In the genomic region with DNA sequence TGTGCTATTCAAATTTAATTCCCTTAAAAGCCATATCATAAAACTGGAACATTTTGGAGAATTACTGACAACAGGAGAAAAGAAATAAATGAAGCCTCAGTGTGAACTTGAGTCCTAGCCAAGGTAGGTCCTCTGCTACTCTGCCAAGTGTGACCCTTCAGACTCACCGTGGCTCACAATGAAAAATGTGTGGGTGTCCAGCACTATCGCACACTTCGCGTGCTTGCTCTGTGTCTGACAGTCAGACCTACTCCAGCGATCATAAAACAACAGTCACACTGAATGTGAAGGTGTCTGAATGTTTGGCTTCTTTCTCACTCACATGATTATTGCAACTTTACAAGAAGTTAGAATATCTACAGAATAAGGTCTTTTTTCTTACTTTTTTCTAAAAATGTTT, we compare ENCODE assay signal across 18 cellular contexts.
DNase-seq lines count a peak whose midpoint lies in the region; ATAC-seq, FAIRE-seq and TF ChIP-seq lines count a peak whose summit lies in the region.
"Had no signal": no experiment of that assay in that cellular context is flagged by ENCODE, and none has a peak within 500 bp of the region (broad histone marks: within the 10 kb centered on the region; RNA-seq: fewer than 3 reads in every experiment).

No MANE protein-coding gene starts in this region.

- H3K36me3 Mint-ChIP-seq in naive thymus-derived CD4-positive, alpha-beta T cell = no peaks in the 10 kb centered on the region
- H3K36me3 Mint-ChIP-seq: activated CD8-positive, alpha-beta memory T cell treated with anti-CD3 and anti-CD28 coated beads, Interleukin-2, amount 10 ng/mL, durations not matched to agents 7 days and 5 days; CD8-positive, alpha-beta memory T cell; T-cell had no signal

- H3K4me3 Mint-ChIP-seq in naive thymus-derived CD4-positive, alpha-beta T cell = no peak overlapping the region
- H3K4me3 Mint-ChIP-seq: activated B cell treated with CpG ODN at 0.5 μM for 24 hours; activated CD8-positive, alpha-beta memory T cell treated with anti-CD3 and anti-CD28 coated beads, Interleukin-2, amount 10 ng/mL, durations not matched to agents 7 days and 5 days; CD8-positive, alpha-beta memory T cell; T-cell had no signal

- H3K4me3 ChIP-seq in GM12878 = no peak overlapping the region
- H3K4me3 ChIP-seq in naive thymus-derived CD4-positive, alpha-beta T cell (ENCODE audit: low read length) = no peak overlapping the region
- H3K4me3 ChIP-seq: esophagus muscularis mucosa had no signal

- peak; percentile 42 for DNase-seq in GM20000 (ENCODE audit: low spot score)
- peak; percentile 20 for DNase-seq in GM12878 (ENCODE audit: low read depth, low spot score)
- DNase-seq in naive thymus-derived CD4-positive, alpha-beta T cell = no peak
- no peak for DNase-seq in erythroblast (lab: John Stamatoyannopoulos, UW)
- DNase-seq: activated B cell treated with CpG ODN at 0.5 μM for 24 hours; activated CD8-positive, alpha-beta memory T cell treated with anti-CD3 and anti-CD28 coated beads, Interleukin-2, amount 10 ng/mL, durations not matched to agents 7 days and 5 days; activated effector memory CD4-positive, alpha-beta T cell treated with Interleukin-2 at 50 U/mL for 16 hours; amniotic stem cell; CD8-positive, alpha-beta memory T cell; central memory CD4-positive, alpha-beta T cell; stimulated activated CD4-positive, alpha-beta T cell treated with anti-CD3 and anti-CD28 coated beads, Interleukin-4, amount 100 ng/mL, for 24 hours; T-cell had no signal

- H3K4me1 Mint-ChIP-seq in naive thymus-derived CD4-positive, alpha-beta T cell = no peaks in the 10 kb centered on the region
- H3K4me1 Mint-ChIP-seq: activated B cell treated with CpG ODN at 0.5 μM for 24 hours; activated CD8-positive, alpha-beta memory T cell treated with anti-CD3 and anti-CD28 coated beads, Interleukin-2, amount 10 ng/mL, durations not matched to agents 7 days and 5 days; CD8-positive, alpha-beta memory T cell; T-cell had no signal

- 0% methylated on average over 5 of the region's 5 CpGs for WGBS in GM12878 (ENCODE audit: insufficient coverage, insufficient replicate concordance, low lambda C conversion rate, missing lambda C conversion rate)

- H3K27me3 ChIP-seq in GM12878 (replicated peaks in 1 of 2; ENCODE audit: control insufficient read depth in 2 of 2, insufficient read depth in 2 of 2, low read length in 1 of 2) = no peaks in the 10 kb centered on the region
- H3K27me3 ChIP-seq in naive thymus-derived CD4-positive, alpha-beta T cell (ENCODE audit: control insufficient read depth in 2 of 2, insufficient read depth in 2 of 2, low read length in 2 of 2) = no peaks in the 10 kb centered on the region
- H3K27me3 ChIP-seq: esophagus muscularis mucosa had no signal

- BruUV-seq in GM12878 (replicated peaks; lab: Mats Ljungman, UMichigan) = no TSS peak

- no peaks in the 10 kb centered on the region for H3K36me3 ChIP-seq in GM12878 (ENCODE audit: control insufficient read depth in 2 of 2, insufficient read depth in 2 of 2, low read length in 1 of 2)
- H3K36me3 ChIP-seq in naive thymus-derived CD4-positive, alpha-beta T cell (ENCODE audit: control insufficient read depth in 2 of 3, insufficient read depth in 3 of 3, low read length in 3 of 3) = no peaks in the 10 kb centered on the region
- H3K36me3 ChIP-seq: esophagus muscularis mucosa had no signal

- TF ChIP-seq POLR2A in GM12878 (IDR thresholded peaks at IDR 0.05; ENCODE audit: low read depth, low read length) = no peak
- no peak for TF ChIP-seq POLR2A in erythroblast (IDR thresholded peaks at IDR 0.05; ENCODE audit: low read length)

- H3K27ac ChIP-seq in GM12878 (ENCODE audit: control insufficient read depth, insufficient read depth) = no peak overlapping the region
- H3K27ac ChIP-seq in naive thymus-derived CD4-positive, alpha-beta T cell (ENCODE audit: low read depth, low read length) = no peak overlapping the region
- H3K27ac ChIP-seq: esophagus muscularis mucosa, parathyroid adenoma had no signal

- no peaks in the 10 kb centered on the region for H3K9me3 ChIP-seq in GM12878 (replicated peaks; ENCODE audit: control insufficient read depth, insufficient read depth, low read length)
- no peaks in the 10 kb centered on the region for H3K9me3 ChIP-seq in naive thymus-derived CD4-positive, alpha-beta T cell (ENCODE audit: control insufficient read depth in 2 of 3, low read length in 3 of 3)
- H3K9me3 ChIP-seq: esophagus muscularis mucosa had no signal

- ATAC-seq in GM18498 (IDR thresholded peaks at IDR 0.05; ENCODE audit: unreplicated experiment) (peak; percentile 69), HG03095 (IDR thresholded peaks at IDR 0.05; ENCODE audit: unreplicated experiment) (peak; percentile 73), GM12878 (peak; percentile 81), HG03175 (IDR thresholded peaks at IDR 0.05; ENCODE audit: unreplicated experiment) (no peak), GM19467 (IDR thresholded peaks at IDR 0.05; ENCODE audit: unreplicated experiment) (no peak)
- no peak for ATAC-seq in naive thymus-derived CD4-positive, alpha-beta T cell
- ATAC-seq: activated CD8-positive, alpha-beta memory T cell treated with anti-CD3 and anti-CD28 coated beads, Interleukin-2, amount 10 ng/mL, durations not matched to agents 7 days and 5 days; T-cell had no signal

- RAD21 ChIA-PET in GM12878 (lab: Charles Lee; ENCODE audit: unreplicated experiment) = interaction anchor here (0.7 to 1.8 kb wide), 5 partner anchors 16 to 536 kb away, joined by 3 to 12 read pairs (median 3); no protein-coding TSS in a partner anchor

- no peaks in the 10 kb centered on the region for H3K79me2 ChIP-seq in GM12878 (ENCODE audit: control insufficient read depth, insufficient read depth, low read length)
- H3K79me2 ChIP-seq: parathyroid adenoma had no signal

- no peak overlapping the region for H3K4me2 ChIP-seq in GM12878 (ENCODE audit: control insufficient read depth, insufficient read depth)

- SMC1A ChIA-PET in GM12878 (lab: Charles Lee; ENCODE audit: uncharacterized antibody, unreplicated experiment) = interaction anchor here (1.0 to 1.6 kb wide), 7 partner anchors 10 to 536 kb away, joined by 3 to 11 read pairs (median 4); no protein-coding TSS in a partner anchor

- POLR2A ChIA-PET in GM12878 (lab: Charles Lee) = no interaction called here
- POLR2A ChIA-PET in naive thymus-derived CD4-positive, alpha-beta T cell (lab: Charles Lee) = no interaction called here

- CTCF ChIA-PET in GM12878 (lab: Yijun Ruan, JAX) = interaction anchor here (0.5 to 1.9 kb wide), 17 partner anchors 15 to 608 kb away, joined by 3 to 13 read pairs (median 4); no protein-coding TSS in a partner anchor
- CTCF ChIA-PET in naive thymus-derived CD4-positive, alpha-beta T cell (lab: Charles Lee) = no interaction called here

- no peak overlapping the region for H2AFZ ChIP-seq in GM12878 (ENCODE audit: control insufficient read depth, low read depth, low read length)
- H2AFZ ChIP-seq: parathyroid adenoma had no signal

- FAIRE-seq in GM12878 (lab: Jason Lieb, UNC) = peak; percentile 73

- in situ Hi-C loops in GM12878 (cut with MboI) = no loop called here

- H3K9ac ChIP-seq in GM12878 (ENCODE audit: control insufficient read depth, insufficient read depth, low read length) = no peak overlapping the region
- H3K9ac ChIP-seq: parathyroid adenoma had no signal

- peaks cover 21 to 31% (median 21%) of the 10 kb centered on the region in 5 donors for H3K27me3 Mint-ChIP-seq in naive thymus-derived CD4-positive, alpha-beta T cell

- H3K4me1 ChIP-seq in GM12878 (ENCODE audit: control insufficient read depth, insufficient read depth, low read length) = peaks cover 6% of the 10 kb centered on the region
- H3K4me1 ChIP-seq in naive thymus-derived CD4-positive, alpha-beta T cell (ENCODE audit: control insufficient read depth in 2 of 2, insufficient read depth in 2 of 2, low read length in 2 of 2) = no peaks in the 10 kb centered on the region
- H3K4me1 ChIP-seq: esophagus muscularis mucosa, parathyroid adenoma had no signal

- no peak for TF ChIP-seq RAD21 in GM12878 (IDR thresholded peaks at IDR 0.05; ENCODE audit: insufficient read depth, low read depth, low read length)

- no peaks in the 10 kb centered on the region for H4K20me1 ChIP-seq in GM12878 (ENCODE audit: control insufficient read depth, insufficient read depth)

- no peak for TF ChIP-seq CTCF in GM20000 (IDR thresholded peaks at IDR 0.05; ENCODE audit: extremely low read depth, missing control alignments)
- TF ChIP-seq CTCF in GM12878 (IDR thresholded peaks at IDR 0.05 in 2 of 3, conservative IDR thresholded peaks at IDR 0.05 in 1 of 3; ENCODE audit: control insufficient read depth in 2 of 3, extremely low read depth in 1 of 3, insufficient read depth in 1 of 3, low read depth in 3 of 3, low read length in 3 of 3) = no peak

- H3K27ac Mint-ChIP-seq in naive thymus-derived CD4-positive, alpha-beta T cell = no peak overlapping the region
- H3K27ac Mint-ChIP-seq: activated B cell treated with CpG ODN at 0.5 μM for 24 hours; activated CD8-positive, alpha-beta memory T cell treated with anti-CD3 and anti-CD28 coated beads, Interleukin-2, amount 10 ng/mL, durations not matched to agents 7 days and 5 days; CD8-positive, alpha-beta memory T cell; T-cell had no signal

- H3K9me3 Mint-ChIP-seq in naive thymus-derived CD4-positive, alpha-beta T cell = peaks cover 0 to 6% (median 2%) of the 10 kb centered on the region in 11 donors
- H3K9me3 Mint-ChIP-seq: activated B cell treated with CpG ODN at 0.5 μM for 24 hours, T-cell had no signal

- intact Hi-C loops in GM12878 (cut with micrococcal nuclease; ENCODE audit: unreplicated experiment) = no loop called here
- intact Hi-C loops in naive thymus-derived CD4-positive, alpha-beta T cell (cut with micrococcal nuclease) = no loop called here

- no peak for TF ChIP-seq EP300 in GM12878 (IDR thresholded peaks at IDR 0.05; ENCODE audit: borderline replicate concordance in 1 of 2, control insufficient read depth in 1 of 2, low read depth in 2 of 2, low read length in 2 of 2)

TF ChIP-seq in GM12878, 131 proteins besides CTCF, POLR2A, EP300 and RAD21 (continues in another document):
- TF ChIP-seq MTA2 (IDR thresholded peaks at IDR 0.05; ENCODE audit: low read depth) = no peak
- peak; percentile 68; the same call in 1 of the 2 replicates for TF ChIP-seq PAX5 (IDR thresholded peaks at IDR 0.05; ENCODE audit: borderline replicate concordance, low read depth, low read length)
- TF ChIP-seq EZH2 (IDR thresholded peaks at IDR 0.05; ENCODE audit: borderline replicate concordance, control insufficient read depth, low read depth, low read length) = no peak
- 0 out of 2 replicates have a peak, but pooled peaks have one; percentile 7 for TF ChIP-seq NFIC (IDR thresholded peaks at IDR 0.05; ENCODE audit: low read depth, low read length)
- TF ChIP-seq MYB (IDR thresholded peaks at IDR 0.05; ENCODE audit: borderline replicate concordance, low read depth, low read length) = no peak
- no peak for TF ChIP-seq TARDBP (IDR thresholded peaks at IDR 0.05; ENCODE audit: borderline replicate concordance)

Comparison
In these comparisons a context has a peak if more than half of its experiments do, and no peak if none do; other contexts are left out.
1. ATAC-seq: peak in GM18498 (single experiment), HG03095 (single experiment) and GM12878 (single experiment); none in naive thymus-derived CD4-positive, alpha-beta T cell (single experiment), HG03175 (single experiment) and GM19467 (single experiment).
2. DNase-seq: peak in GM20000 (single experiment) and GM12878 (single experiment); none in naive thymus-derived CD4-positive, alpha-beta T cell (0 of 9) and erythroblast (0 of 2).